Comparison of ENCODE assay signal across 8 cellular contexts in genomic region chr9:95462419-95463121, GRCh38. TPM values are rescaled to one million over a fixed set of nuclear protein-coding genes. Genes with fewer than 3 reads are reported as not detected.
DNase-seq lines count a peak whose midpoint lies in the region; ATAC-seq, FAIRE-seq and TF ChIP-seq lines count a peak whose summit lies in the region.

No MANE protein-coding gene starts in this region.

- peak overlapping the region; percentile 57 for H3K4me2 ChIP-seq in keratinocyte (ENCODE audit: control insufficient read depth, extremely low read depth, insufficient read depth, low read depth, low read length)

- peak overlapping the region; percentile 23 to 44 (median 34) for H3K4me3 ChIP-seq in keratinocyte (ENCODE audit: control insufficient read depth in 2 of 3, extremely low read depth in 1 of 3, insufficient read depth in 2 of 3, low read depth in 1 of 3, low read length in 3 of 3)

- POLR2A ChIA-PET in MCF 10A (lab: Yijun Ruan, JAX): interaction anchor here (0.6 kb wide), 1 partner anchor 43 kb away, joined by 3 read pairs; no protein-coding TSS in a partner anchor

- peak; percentile 89 for ATAC-seq in HG02623 (IDR thresholded peaks at IDR 0.05; ENCODE audit: unreplicated experiment)

- H3K36me3 ChIP-seq in keratinocyte (ENCODE audit: control insufficient read depth in 2 of 2, extremely low read depth in 1 of 2, insufficient read depth in 2 of 2, low read length in 2 of 2): peaks cover 2 to 6% of the 10 kb centered on the region in 2 experiments

- DNase-seq in GM12892 (ENCODE audit: insufficient read length) (peak; percentile 75), NCI-H1436 (lab: John Stamatoyannopoulos, UW) (peak; percentile 52), MCF 10A (ENCODE audit: unreplicated experiment) (no peak), keratinocyte (ENCODE audit: low read depth, low spot score) (peak; percentile 56), HPDE6-E6E7 (ENCODE audit: extremely low spot score) (no peak)
- DNase-seq in stimulated activated CD4-positive, alpha-beta T cell treated with anti-CD3 and anti-CD28 coated beads, Interleukin-2, amount 100 ng/mL, for 4 hours (ENCODE audit: low read depth): peak; percentile 65

- H4K20me1 ChIP-seq in keratinocyte (ENCODE audit: control insufficient read depth, extremely low read depth, insufficient read depth, low read length): no peaks in the 10 kb centered on the region

- H3K9me3 Mint-ChIP-seq in MCF 10A (ENCODE audit: unreplicated experiment): no peaks in the 10 kb centered on the region

- H3K4me3 Mint-ChIP-seq in MCF 10A (ENCODE audit: unreplicated experiment): peak overlapping the region; percentile 12

- H3K36me3 Mint-ChIP-seq in MCF 10A (ENCODE audit: insufficient read depth, unreplicated experiment): peaks cover 11% of the 10 kb centered on the region

- peaks cover 13% of the 10 kb centered on the region for H3K4me1 ChIP-seq in keratinocyte (ENCODE audit: control insufficient read depth, extremely low read depth, insufficient read depth, low read length)

- intact Hi-C loops in MCF 10A (cut with micrococcal nuclease): no loop called here

- TF ChIP-seq CTCF in VCaP (conservative IDR thresholded peaks at IDR 0.05) (no peak), MCF 10A (IDR thresholded peaks at IDR 0.05; ENCODE audit: unreplicated experiment) (no peak), keratinocyte (optimal IDR thresholded peaks at IDR 0.05 in 1 of 3, IDR thresholded peaks at IDR 0.05 in 1 of 3, conservative IDR thresholded peaks at IDR 0.05 in 1 of 3; ENCODE audit: extremely low read depth in 1 of 3, insufficient read depth in 2 of 3, low read length in 3 of 3) (no peak)

- peak overlapping the region; percentile 72 for H2AFZ ChIP-seq in keratinocyte (ENCODE audit: control insufficient read depth, low read length)

- H3K27ac ChIP-seq in VCaP: peak overlapping the region; percentile 73
- peak overlapping the region; percentile 3 for H3K27ac ChIP-seq in keratinocyte (ENCODE audit: control insufficient read depth, insufficient read depth, low read length)

- H3K27me3 Mint-ChIP-seq in MCF 10A (ENCODE audit: insufficient read depth, unreplicated experiment): no peaks in the 10 kb centered on the region

- peak; percentile 32; the same call in 1 of the 2 replicates for TF ChIP-seq POLR2A in GM12892 (IDR thresholded peaks at IDR 0.05; ENCODE audit: low read depth, low read length)

- CTCF ChIA-PET in MCF 10A (lab: Yijun Ruan, JAX): interaction anchor here (0.6 kb wide), 1 partner anchor 840 kb away, joined by 3 read pairs; the partner anchor contains the start of gene HSD17B3

- H3K4me1 Mint-ChIP-seq in MCF 10A (ENCODE audit: insufficient read depth, unreplicated experiment): peaks cover 10% of the 10 kb centered on the region

- dilution Hi-C loops in keratinocyte (cut with MboI; ENCODE audit: extremely low pct_ligation_motif_present, low sequenced_read_pairs): no loop called here

- H3K9ac ChIP-seq in keratinocyte (ENCODE audit: control insufficient read depth, extremely low read depth, insufficient read depth, low read length): peak overlapping the region; percentile 35

- peak; percentile 96 for FAIRE-seq in GM12892 (lab: Jason Lieb, UNC)
- peak; percentile 76 for FAIRE-seq in keratinocyte (lab: Jason Lieb, UNC)

- no peaks in the 10 kb centered on the region for H3K27me3 ChIP-seq in keratinocyte (ENCODE audit: control insufficient read depth, extremely low read depth, insufficient read depth, low read length)

- no TSS peak for BruUV-seq in MCF 10A (replicated peaks; lab: Mats Ljungman, UMichigan)

- no peaks in the 10 kb centered on the region for H3K9me1 ChIP-seq in keratinocyte (ENCODE audit: control insufficient read depth, extremely low read depth, insufficient read depth, low read length)

- H3K79me2 ChIP-seq in keratinocyte (ENCODE audit: control insufficient read depth, insufficient read depth, low read length): no peaks in the 10 kb centered on the region

- H3K9me3 ChIP-seq in keratinocyte (ENCODE audit: control insufficient read depth, low read depth, low read length): no peaks in the 10 kb centered on the region

- no peak overlapping the region for H3K27ac Mint-ChIP-seq in MCF 10A (ENCODE audit: low read depth, unreplicated experiment)

RNA-seq across cellular contexts. Expression of gene PTCH1, which starts 54.2 kb away (rescaled TPM):
- 4.6 TPM for polyA plus RNA-seq in GM12892 (2012; ENCODE audit: missing spikeins)
- 3.6 and 4.7 TPM in 2 replicates for total RNA-seq in MCF 10A (2022)
- polyA plus RNA-seq in keratinocyte: 0.82 to 1.7 TPM (median 1.5 TPM) in 3 replicates
- polyA plus RNA-seq in keratinocyte (2011; ENCODE audit: low read depth): 2.2 TPM
- 0.91 and 1.1 TPM in 2 replicates for polyA plus RNA-seq in keratinocyte (2011; cell fraction: cytosol; rRNA removed)
- polyA plus RNA-seq in keratinocyte (2011; cell fraction: nucleus; rRNA removed): 5.1 and 5.9 TPM in 2 replicates
- polyA plus RNA-seq in keratinocyte (2012; ENCODE audit: low replicate concordance): 1.6 and 2.7 TPM in 2 replicates
- polyA minus RNA-seq in keratinocyte: 1.3 to 11.4 TPM (median 8.5 TPM) in 3 replicates
- polyA minus RNA-seq in keratinocyte (2011; cell fraction: cytosol; rRNA and poly(A)+ RNA removed): 9.8 TPM
- 6.8 and 15.2 TPM in 2 replicates for polyA minus RNA-seq in keratinocyte (2011; cell fraction: nucleus; rRNA and poly(A)+ RNA removed)

Comparison
In these comparisons a context has a peak if more than half of its experiments do, and no peak if none do; other contexts are left out.
1. DNase-seq: peak in GM12892 (single experiment), NCI-H1436 (single experiment), keratinocyte (single experiment) and stimulated activated CD4-positive, alpha-beta T cell treated with anti-CD3 and anti-CD28 coated beads, Interleukin-2, amount 100 ng/mL, for 4 hours (single experiment); none in MCF 10A (single experiment) and HPDE6-E6E7 (single experiment).